Comparison of ENCODE assay signal across 8 cellular contexts in the genomic region with DNA sequence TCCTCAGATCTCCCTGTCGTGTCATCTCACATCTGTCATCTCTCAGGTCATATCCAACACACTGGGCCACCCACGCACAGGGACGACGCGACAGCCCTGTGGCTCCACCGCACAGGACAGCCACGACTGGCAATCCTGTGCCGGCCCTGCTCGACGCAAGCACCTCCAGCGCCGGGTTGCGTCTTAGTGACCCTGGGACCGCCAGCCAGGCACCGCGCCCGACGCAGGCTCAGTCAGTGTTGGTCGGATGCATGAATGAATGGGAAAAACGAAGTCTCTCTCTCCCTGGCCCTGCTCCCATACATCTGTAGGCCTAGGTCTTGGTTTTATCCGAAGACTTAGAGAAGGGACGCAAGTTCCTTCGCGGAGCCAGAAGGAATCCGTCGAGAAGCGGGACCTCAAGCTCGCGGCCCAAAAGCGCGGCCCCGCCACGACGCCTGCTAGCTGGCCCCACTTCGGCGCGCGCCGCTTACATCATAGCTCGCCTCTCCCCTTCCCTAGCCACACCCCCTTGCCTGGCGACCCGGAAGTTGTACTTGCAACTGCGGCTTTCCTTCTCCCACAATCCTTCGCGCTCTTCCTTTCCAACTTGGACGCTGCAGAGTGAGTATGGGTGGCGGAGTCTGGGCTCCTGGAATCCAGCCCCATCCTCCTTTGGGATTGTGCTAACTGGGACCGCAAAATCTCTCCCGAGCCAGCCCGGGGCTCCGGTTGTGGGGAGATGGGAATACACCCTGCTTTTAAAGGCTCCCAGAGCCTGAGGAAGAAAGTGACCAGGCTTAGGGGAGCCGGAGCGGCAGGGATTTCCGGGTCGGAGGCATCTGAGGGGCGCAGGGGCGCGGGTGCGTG. TPM values are rescaled to one million over a fixed set of nuclear protein-coding genes. Genes with fewer than 3 reads are reported as not detected.
DNase-seq lines count a peak whose midpoint lies in the region; ATAC-seq and TF ChIP-seq lines count a peak whose summit lies in the region.

RPL31 (plus strand) TSS at position 577 of the 849 bp plus-strand sequence. CDS start 413 bp downstream, outside the sequence.

- H3K4me3 ChIP-seq in GM12875 (ENCODE audit: low read depth, low read length) (peak within 1 kb of the TSS; percentile 69), adipocyte (ENCODE audit: low read length) (peak within 1 kb of the TSS; percentile 98), cardiac muscle cell (peak within 1 kb of the TSS; percentile 90), parathyroid adenoma (ENCODE audit: low read depth, low read length) (peak within 1 kb of the TSS; percentile 95), tibial nerve (peak within 1 kb of the TSS; percentile 73 to 94 (median 92))

- ATAC-seq in HG02798 (IDR thresholded peaks at IDR 0.05; ENCODE audit: poor library complexity, unreplicated experiment), result peak; percentile 98

- H3K4me1 ChIP-seq in adipocyte (ENCODE audit: control insufficient read depth, insufficient read depth, low read length) (peaks cover 53% of the 10 kb centered on the region), cardiac muscle cell (ENCODE audit: low read depth) (peaks cover 4% of the 10 kb centered on the region), parathyroid adenoma (peaks cover 5% of the 10 kb centered on the region), tibial nerve (peaks cover 0 to 43% (median 9%) of the 10 kb centered on the region in 4 donors)

- no peaks in the 10 kb centered on the region for H3K9me3 ChIP-seq in adipocyte (ENCODE audit: control insufficient read depth, low read length)
- no peaks in the 10 kb centered on the region for H3K9me3 ChIP-seq in cardiac muscle cell (ENCODE audit: low read depth)
- no peaks in the 10 kb centered on the region for H3K9me3 ChIP-seq in parathyroid adenoma (ENCODE audit: control insufficient read depth, low read length)
- H3K9me3 ChIP-seq in tibial nerve, result no peaks in the 10 kb centered on the region

- TF ChIP-seq POLR2A in tibial nerve (IDR thresholded peaks at IDR 0.05), result peak; percentile 76 to 80

- H3K27ac ChIP-seq in cardiac muscle cell, result peak within 1 kb of the TSS; percentile 92
- H3K27ac ChIP-seq in parathyroid adenoma, result peak within 1 kb of the TSS; percentile 77
- H3K27ac ChIP-seq in tibial nerve, result peak within 1 kb of the TSS; percentile 84 to 91 (median 84)

- peak; percentile 94 for DNase-seq in NCI-H1436 (lab: John Stamatoyannopoulos, UW)
- peak; percentile 95 for DNase-seq in T follicular helper cell (ENCODE audit: low read depth)
- peak; percentile 99 for DNase-seq in adipocyte (ENCODE audit: low read depth)
- peak; percentile 97 to 98 for DNase-seq in cardiac muscle cell (ENCODE audit: low read depth in 1 of 2, low spot score in 1 of 2)
- peak; percentile 94 to 97 for DNase-seq in tibial nerve (ENCODE audit: low spot score in 2 of 2)

- peak within 1 kb of the TSS; percentile 99 for H2AFZ ChIP-seq in parathyroid adenoma

- no peak for TF ChIP-seq CTCF in GM12875 (IDR thresholded peaks at IDR 0.05; ENCODE audit: borderline replicate concordance, insufficient read depth, low read depth, low read length)
- TF ChIP-seq CTCF in cardiac muscle cell (IDR thresholded peaks at IDR 0.05; ENCODE audit: low read depth, low read length), result no peak
- no peak for TF ChIP-seq CTCF in parathyroid adenoma (IDR thresholded peaks at IDR 0.05)
- TF ChIP-seq CTCF in tibial nerve (IDR thresholded peaks at IDR 0.05), result no peak

- H3K79me2 ChIP-seq in parathyroid adenoma, result no peaks in the 10 kb centered on the region

- WGBS in tibial nerve, 2 donors, result 8 to 13% methylated on average over 36 to 56 of the region's 59 CpGs

- H3K9ac ChIP-seq in adipocyte (ENCODE audit: low read length), result peak within 1 kb of the TSS; percentile 98
- H3K9ac ChIP-seq in parathyroid adenoma, result peak within 1 kb of the TSS; percentile 46

- H3K4me2 ChIP-seq in parathyroid adenoma (ENCODE audit: low read length), result peak within 1 kb of the TSS; percentile 92

- H3K27me3 ChIP-seq in adipocyte (replicated peaks; ENCODE audit: control insufficient read depth, insufficient read depth, low read length) (no peaks in the 10 kb centered on the region), cardiac muscle cell (no peaks in the 10 kb centered on the region), parathyroid adenoma (ENCODE audit: control insufficient read depth, insufficient read depth, low read length) (no peaks in the 10 kb centered on the region), tibial nerve (no peaks in the 10 kb centered on the region)

- peak; percentile 89 to 97 for TF ChIP-seq EP300 in tibial nerve (IDR thresholded peaks at IDR 0.05)

- peaks cover 37% of the 10 kb centered on the region for H3K36me3 ChIP-seq in adipocyte (ENCODE audit: control insufficient read depth, insufficient read depth, low read length, severe bottlenecking)
- H3K36me3 ChIP-seq in cardiac muscle cell, result peaks cover 35% of the 10 kb centered on the region
- H3K36me3 ChIP-seq in parathyroid adenoma (ENCODE audit: control insufficient read depth, insufficient read depth, low read length), result no peaks in the 10 kb centered on the region
- peaks cover 0 to 34% (median 29%) of the 10 kb centered on the region in 3 donors for H3K36me3 ChIP-seq in tibial nerve

RNA-seq across cellular contexts. Expression of gene RPL31, which starts in this region (rescaled TPM):
- total RNA-seq in cardiac muscle cell, result 458 and 1,156 TPM in 2 replicates
- polyA plus RNA-seq in cardiac muscle cell, result 1,385 and 1,508 TPM in 2 replicates
- 1,000 to 10,000 TPM; 1,010 to 1,120 (median 1,024) TPM for total RNA-seq in tibial nerve

Comparison
In these comparisons a context has a peak if more than half of its experiments do, and no peak if none do; other contexts are left out.
1. Peak in every context shown above with its lines: DNase-seq, ATAC-seq, H3K4me3 ChIP-seq and H3K27ac ChIP-seq.